8 cellular contexts compared by ENCODE assay signal in the genomic region with DNA sequence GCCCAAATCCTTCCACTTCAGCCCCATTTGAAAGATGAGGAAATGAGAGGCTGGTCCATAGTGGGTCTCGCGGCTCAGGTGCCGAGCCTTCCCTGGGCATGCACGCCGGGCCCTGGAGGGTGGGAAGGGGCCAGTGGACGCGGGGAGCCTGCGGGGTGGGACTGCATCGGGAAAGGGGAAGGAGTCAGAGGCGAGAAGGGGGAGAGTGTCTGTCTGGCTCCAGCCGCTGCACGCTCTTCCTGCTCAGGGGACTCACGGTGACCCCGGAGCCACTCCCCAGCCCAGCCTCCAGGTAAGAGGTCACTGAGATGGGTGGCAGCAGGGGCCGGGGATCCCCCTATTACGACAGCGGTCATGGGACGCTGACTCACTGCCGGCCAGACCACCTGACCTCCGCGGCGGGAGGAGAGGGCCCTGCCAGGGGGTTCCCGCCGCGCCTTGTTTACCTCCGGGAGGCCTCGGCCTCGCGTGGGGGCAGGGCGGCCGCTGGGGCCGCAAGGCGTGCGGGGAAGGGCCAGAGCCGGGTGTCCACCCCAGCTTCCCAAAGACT. TPM values are rescaled to one million over a fixed set of nuclear protein-coding genes. Genes with fewer than 3 reads are reported as not detected.
DNase-seq lines count a peak whose midpoint lies in the region; ATAC-seq, FAIRE-seq and TF ChIP-seq lines count a peak whose summit lies in the region.

No MANE protein-coding gene starts in this region.

- H3K4me1 Mint-ChIP-seq in T-cell = peaks cover 39 to 51% (median 41%) of the 10 kb centered on the region in 3 donors

- H3K36me3 Mint-ChIP-seq in T-cell = peaks cover 8% of the 10 kb centered on the region

- DNase-seq in ELR (ENCODE audit: low read depth) = peak; percentile 96
- peak; percentile 97 for DNase-seq in HuH-7.5 (ENCODE audit: low spot score)
- DNase-seq in T-cell = peak; percentile 49 to 89 (median 82)
- peak; percentile 37 to 96 (median 88) for DNase-seq in amygdala (lab: John Stamatoyannopoulos, UW)
- DNase-seq in left ventricle myocardium superior = peak; percentile 96
- DNase-seq in psoas muscle = peak; percentile 95 to 98
- DNase-seq in urothelium cell line (ENCODE audit: low spot score) = peak; percentile 93

- POLR2A ChIA-PET in T-cell (lab: Charles Lee) = interaction anchor here (0.7 kb wide), 3 partner anchors 41 to 1669 kb away, joined by 3 to 10 read pairs (median 4); a partner anchor contains a TSS

- peak; percentile 63 for ATAC-seq in GM21576 (IDR thresholded peaks at IDR 0.05; ENCODE audit: unreplicated experiment)
- peak; percentile 52 to 66 (median 56) for ATAC-seq in T-cell (replicated peaks in 1 of 4)
- ATAC-seq in left ventricle myocardium superior = peak; percentile 74
- peak; percentile 71 to 79 (median 77) for ATAC-seq in psoas muscle

- H3K27me3 ChIP-seq in psoas muscle (ENCODE audit: insufficient read depth in 3 of 3, low read length in 2 of 3) = no peaks in the 10 kb centered on the region

- 0 to 1% (median 1%) methylated on average over 17 to 35 of the region's 35 CpGs for WGBS in psoas muscle, 3 donors

- no peaks in the 10 kb centered on the region for H3K9me3 Mint-ChIP-seq in T-cell

- no peaks in the 10 kb centered on the region for H3K9me3 ChIP-seq in psoas muscle

- intact Hi-C loops in left ventricle myocardium superior (cut with micrococcal nuclease) = no loop called here
- intact Hi-C loops in psoas muscle (cut with DNase I) = loop anchor here in 1 of 2 donors (1.0 kb wide), 1 partner anchor 87 kb away; a partner anchor contains a TSS

- H3K36me3 ChIP-seq in psoas muscle (ENCODE audit: insufficient read depth in 1 of 2, low read depth in 1 of 2) = peaks cover 2 to 26% of the 10 kb centered on the region in 2 donors

- H3K27ac ChIP-seq in psoas muscle = peak overlapping the region; percentile 100

- CTCF ChIA-PET in T-cell (lab: Charles Lee) = no interaction called here

- H3K27me3 Mint-ChIP-seq in T-cell = no peaks in the 10 kb centered on the region

- H3K4me1 ChIP-seq in psoas muscle = peaks cover 43% of the 10 kb centered on the region

- TF ChIP-seq CTCF in psoas muscle (IDR thresholded peaks at IDR 0.05) = no peak

- H3K4me3 Mint-ChIP-seq in T-cell = peak overlapping the region; percentile 76 to 94 (median 78)

- FAIRE-seq in urothelium cell line (lab: Jason Lieb, UNC) = no peak

- peak overlapping the region; percentile 85 to 86 for H3K27ac Mint-ChIP-seq in T-cell

- peak overlapping the region; percentile 99 for H3K4me3 ChIP-seq in psoas muscle

RNA-seq across cellular contexts. Expression of a gene that starts 1.9 kb away (rescaled TPM):
- 100 to 1,000 TPM; 220 to 327 (median 280) TPM for total RNA-seq in T-cell
- 434 TPM for total RNA-seq in left ventricle myocardium superior
- total RNA-seq in psoas muscle = 1,000 to 10,000 TPM in 1 of 4 donors, 100 to 1,000 TPM in 3; 688 to 1,199 (median 831) TPM
- polyA plus RNA-seq in psoas muscle = 100 to 1,000 TPM; 463 to 917 (median 671) TPM

RNA-seq across cellular contexts. Expression of a gene that starts 12.2 kb away (rescaled TPM):
- total RNA-seq in T-cell (100 to 1,000 TPM; 119 to 159 (median 132) TPM), left ventricle myocardium superior (110 TPM), psoas muscle (10 to 100 TPM; 29.3 to 58.4 (median 50.7) TPM)
- polyA plus RNA-seq in psoas muscle = 100 to 1,000 TPM in 1 of 3 donors, 10 to 100 TPM in 2; 40.9 to 136 (median 63.4) TPM

RNA-seq across cellular contexts. Expression of a gene that starts 25.0 kb away (rescaled TPM):
- total RNA-seq in T-cell (10 to 100 TPM in 1 of 5 donors, 1 to 10 TPM in 4; 3.6 to 12.6 (median 8.1) TPM), left ventricle myocardium superior (7.1 TPM), psoas muscle (1 to 10 TPM; 1.7 to 6.7 (median 4.5) TPM)
- 1 to 10 TPM; 1.5 to 2.2 (median 2.1) TPM for polyA plus RNA-seq in psoas muscle

RNA-seq across cellular contexts. Expression of a gene that starts 39.8 kb away (rescaled TPM):
- total RNA-seq in T-cell = 100 to 1,000 TPM in 3 of 5 donors, 10 to 100 TPM in 2; 54.1 to 119 (median 112) TPM
- total RNA-seq in left ventricle myocardium superior = 14.8 TPM
- total RNA-seq in psoas muscle = 1 to 10 TPM; 2.1 to 7.9 (median 5.1) TPM
- 10 to 100 TPM; 20.4 to 30.4 (median 25.0) TPM for polyA plus RNA-seq in psoas muscle

Comparison
In these comparisons a context has a peak if more than half of its experiments do, and no peak if none do; other contexts are left out.
1. Peak in every context shown above with its lines: DNase-seq, ATAC-seq, H3K4me3 ChIP-seq and H3K27ac ChIP-seq.